In the genomic region with DNA sequence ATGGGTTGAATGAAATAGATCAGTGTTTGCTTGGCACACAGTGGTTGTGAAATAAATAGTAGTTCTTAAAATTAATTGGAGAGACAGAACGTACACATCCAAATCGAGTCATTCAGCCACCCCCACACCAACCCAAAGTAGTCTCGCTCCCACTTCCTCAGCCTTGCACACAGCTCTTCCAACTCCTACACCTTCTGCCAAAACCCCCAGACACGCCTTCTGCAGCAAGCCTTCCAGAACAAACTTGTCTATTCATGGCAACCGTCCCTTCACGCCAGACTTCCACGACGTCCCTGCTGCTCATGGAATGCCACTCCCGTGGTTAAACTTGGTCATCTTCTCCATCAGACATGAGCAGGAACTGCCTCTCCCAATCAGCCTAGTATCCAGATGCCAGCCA, we compare ENCODE assay signal across 1 cellular context.
TF ChIP-seq lines count a peak whose summit lies in the region.

No MANE protein-coding gene starts in this region.

TF ChIP-seq in GM12878, 131 proteins besides CTCF, POLR2A, EP300 and RAD21:
- TF ChIP-seq, protein P1, sequence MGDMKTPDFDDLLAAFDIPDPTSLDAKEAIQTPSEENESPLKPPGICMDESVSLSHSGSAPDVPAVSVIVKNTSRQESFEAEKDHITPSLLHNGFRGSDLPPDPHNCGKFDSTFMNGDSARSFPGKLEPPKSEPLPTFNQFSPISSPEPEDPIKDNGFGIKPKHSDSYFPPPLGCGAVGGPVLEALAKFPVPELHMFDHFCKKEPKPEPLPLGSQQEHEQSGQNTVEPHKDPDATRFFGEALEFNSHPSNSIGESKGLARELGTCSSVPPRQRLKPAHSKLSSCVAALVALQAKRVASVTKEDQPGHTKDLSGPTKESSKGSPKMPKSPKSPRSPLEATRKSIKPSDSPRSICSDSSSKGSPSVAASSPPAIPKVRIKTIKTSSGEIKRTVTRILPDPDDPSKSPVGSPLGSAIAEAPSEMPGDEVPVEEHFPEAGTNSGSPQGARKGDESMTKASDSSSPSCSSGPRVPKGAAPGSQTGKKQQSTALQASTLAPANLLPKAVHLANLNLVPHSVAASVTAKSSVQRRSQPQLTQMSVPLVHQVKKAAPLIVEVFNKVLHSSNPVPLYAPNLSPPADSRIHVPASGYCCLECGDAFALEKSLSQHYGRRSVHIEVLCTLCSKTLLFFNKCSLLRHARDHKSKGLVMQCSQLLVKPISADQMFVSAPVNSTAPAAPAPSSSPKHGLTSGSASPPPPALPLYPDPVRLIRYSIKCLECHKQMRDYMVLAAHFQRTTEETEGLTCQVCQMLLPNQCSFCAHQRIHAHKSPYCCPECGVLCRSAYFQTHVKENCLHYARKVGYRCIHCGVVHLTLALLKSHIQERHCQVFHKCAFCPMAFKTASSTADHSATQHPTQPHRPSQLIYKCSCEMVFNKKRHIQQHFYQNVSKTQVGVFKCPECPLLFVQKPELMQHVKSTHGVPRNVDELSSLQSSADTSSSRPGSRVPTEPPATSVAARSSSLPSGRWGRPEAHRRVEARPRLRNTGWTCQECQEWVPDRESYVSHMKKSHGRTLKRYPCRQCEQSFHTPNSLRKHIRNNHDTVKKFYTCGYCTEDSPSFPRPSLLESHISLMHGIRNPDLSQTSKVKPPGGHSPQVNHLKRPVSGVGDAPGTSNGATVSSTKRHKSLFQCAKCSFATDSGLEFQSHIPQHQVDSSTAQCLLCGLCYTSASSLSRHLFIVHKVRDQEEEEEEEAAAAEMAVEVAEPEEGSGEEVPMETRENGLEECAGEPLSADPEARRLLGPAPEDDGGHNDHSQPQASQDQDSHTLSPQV (IDR thresholded peaks at IDR 0.05): no peak
- no peak for TF ChIP-seq EED (IDR thresholded peaks at IDR 0.05; ENCODE audit: low read depth)
- TF ChIP-seq SPI1 (IDR thresholded peaks at IDR 0.05; ENCODE audit: borderline replicate concordance, insufficient read depth, low read depth, low read length): peak; percentile 63; the same call in 1 of the 2 replicates
